In the genomic region with DNA sequence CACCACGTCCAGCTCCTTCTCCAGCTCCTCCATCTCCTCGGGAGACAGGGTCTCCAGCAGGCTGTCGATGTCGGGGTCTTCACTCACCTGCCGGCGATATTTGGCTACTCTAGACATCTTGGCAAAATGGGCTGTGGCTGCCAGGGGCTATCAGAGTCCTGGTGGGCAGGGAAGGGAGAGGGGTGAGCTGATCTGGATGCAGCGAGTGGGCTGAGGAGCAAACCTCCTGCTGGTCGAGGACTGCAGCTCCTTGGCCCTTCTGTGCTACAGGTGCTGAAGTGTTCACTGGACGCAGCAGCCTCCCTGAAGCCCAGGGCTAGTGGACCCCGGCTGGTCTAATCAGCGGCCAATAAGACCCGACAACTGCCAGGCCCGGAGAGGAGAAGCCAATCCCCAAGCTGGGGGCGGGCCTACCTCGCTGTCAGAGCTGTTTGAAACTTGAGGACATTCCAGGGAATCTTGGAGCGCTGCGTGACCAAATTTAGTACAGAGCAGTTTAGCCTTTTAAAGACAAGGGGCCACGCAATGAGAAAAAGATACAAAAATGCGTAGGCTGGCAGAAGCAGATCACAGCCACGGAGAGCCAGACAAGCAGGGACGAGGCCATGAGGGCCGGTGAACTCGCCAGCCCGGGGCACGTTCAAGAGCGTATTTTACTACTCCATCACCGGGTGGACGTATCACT, we compare ENCODE assay signal across 8 cellular contexts. TPM values are rescaled to one million over a fixed set of nuclear protein-coding genes. Genes with fewer than 3 reads are reported as not detected.
DNase-seq lines count a peak whose midpoint lies in the region; ATAC-seq and TF ChIP-seq lines count a peak whose summit lies in the region.

A gene (minus strand): TSS at position 325 of the 685 bp plus-strand sequence. CDS start 208 bp downstream, at position 117.

- peak within 1 kb of the TSS; percentile 74 for H3K4me3 Mint-ChIP-seq in CD8-positive, alpha-beta T cell

- no peak within 1 kb of the TSS for H3K4me3 ChIP-seq in CD8-positive, alpha-beta T cell (ENCODE audit: low read depth, low read length)
- no peak within 1 kb of the TSS for H3K4me3 ChIP-seq in NB4 (ENCODE audit: low read depth, low read length)
- H3K4me3 ChIP-seq in ascending aorta: peak within 1 kb of the TSS; percentile 72 to 91
- peak within 1 kb of the TSS; percentile 69 for H3K4me3 ChIP-seq in left ventricle myocardium inferior

- H3K36me3 Mint-ChIP-seq in CD8-positive, alpha-beta T cell: no peaks in the 10 kb centered on the region

- peaks cover 49% of the 10 kb centered on the region for H3K27me3 Mint-ChIP-seq in CD8-positive, alpha-beta T cell (ENCODE audit: low read depth)

- H3K4me1 Mint-ChIP-seq in CD8-positive, alpha-beta T cell (ENCODE audit: low read depth): peaks cover 15% of the 10 kb centered on the region

- CTCF ChIA-PET in CD8-positive, alpha-beta T cell (lab: Charles Lee): interaction anchor here (1.1 kb wide), 1 partner anchor 11 kb away, joined by 5 read pairs; no protein-coding TSS in a partner anchor

- no peak for TF ChIP-seq POLR2A in NB4 (IDR thresholded peaks at IDR 0.05; ENCODE audit: extremely low read depth, insufficient read length)

- intact Hi-C loops in CD8-positive, alpha-beta T cell (cut with DNase I, micrococcal nuclease): no loop called here
- intact Hi-C loops in ascending aorta (cut with DNase I) (loop anchor here (1.0 to 2.0 kb wide), 2 partner anchors 30 to 50 kb away; no protein-coding TSS in a partner anchor), left ventricle myocardium inferior (cut with micrococcal nuclease) (no loop called here)

- no peak for ATAC-seq in CD8-positive, alpha-beta T cell
- ATAC-seq in omental fat pad (ENCODE audit: low FRiP score): peak; percentile 91
- ATAC-seq in HG03460 (IDR thresholded peaks at IDR 0.05; ENCODE audit: unreplicated experiment): no peak

- H3K9me3 Mint-ChIP-seq in CD8-positive, alpha-beta T cell: no peaks in the 10 kb centered on the region

- H3K27me3 ChIP-seq in CD8-positive, alpha-beta T cell (ENCODE audit: insufficient read depth, low read length): peaks cover 14% of the 10 kb centered on the region
- no peaks in the 10 kb centered on the region for H3K27me3 ChIP-seq in ascending aorta
- peaks cover 16% of the 10 kb centered on the region for H3K27me3 ChIP-seq in left ventricle myocardium inferior (ENCODE audit: low read depth)

- no peaks in the 10 kb centered on the region for H3K36me3 ChIP-seq in CD8-positive, alpha-beta T cell (ENCODE audit: insufficient read depth, low read length)
- H3K36me3 ChIP-seq in ascending aorta (peaks cover 22 to 33% of the 10 kb centered on the region in 2 donors), left ventricle myocardium inferior (no peaks in the 10 kb centered on the region)

- TF ChIP-seq CTCF in CD8-positive, alpha-beta T cell (IDR thresholded peaks at IDR 0.05): no peak
- TF ChIP-seq CTCF in NB4 (IDR thresholded peaks at IDR 0.05; ENCODE audit: low read depth, low read length): no peak
- no peak for TF ChIP-seq CTCF in ascending aorta (IDR thresholded peaks at IDR 0.05)
- no peak for TF ChIP-seq CTCF in left ventricle myocardium inferior (IDR thresholded peaks at IDR 0.05; ENCODE audit: borderline replicate concordance)
- TF ChIP-seq CTCF in omental fat pad (IDR thresholded peaks at IDR 0.05): no peak

- no peaks in the 10 kb centered on the region for H3K9me3 ChIP-seq in CD8-positive, alpha-beta T cell (ENCODE audit: low read length)
- H3K9me3 ChIP-seq in ascending aorta (no peaks in the 10 kb centered on the region), left ventricle myocardium inferior (replicated peaks) (no peaks in the 10 kb centered on the region)

- H3K4me1 ChIP-seq in CD8-positive, alpha-beta T cell (ENCODE audit: insufficient read depth, low read length): peaks cover 11% of the 10 kb centered on the region
- peaks cover 3 to 23% of the 10 kb centered on the region in 2 donors for H3K4me1 ChIP-seq in ascending aorta
- H3K4me1 ChIP-seq in left ventricle myocardium inferior: peaks cover 26% of the 10 kb centered on the region

- no peak for DNase-seq in CD8-positive, alpha-beta T cell
- peak; percentile 10 for DNase-seq in NB4 (ENCODE audit: low read depth)
- peak; percentile 89 to 99 for DNase-seq in ascending aorta (ENCODE audit: low spot score in 2 of 2)
- peak; percentile 80 for DNase-seq in left ventricle myocardium inferior
- peak; percentile 62 for DNase-seq in omental fat pad (ENCODE audit: low spot score)
- no peak for DNase-seq in activated CD4-positive, alpha-beta T cell treated with anti-CD3 and anti-CD28 coated beads for 4 hours
- no peak for DNase-seq in SKM-1 treated with dmso at 0.1 percent for 144 hours (lab: John Stamatoyannopoulos, UW; ENCODE audit: unreplicated experiment)

- H3K27ac ChIP-seq in CD8-positive, alpha-beta T cell (ENCODE audit: low read depth, low read length): no peak within 1 kb of the TSS
- H3K27ac ChIP-seq in ascending aorta: peak within 1 kb of the TSS; percentile 93 to 97
- peak within 1 kb of the TSS; percentile 75 for H3K27ac ChIP-seq in left ventricle myocardium inferior (replicated peaks)

- H3K27ac Mint-ChIP-seq in CD8-positive, alpha-beta T cell: no peak within 1 kb of the TSS

- POLR2A ChIA-PET in CD8-positive, alpha-beta T cell (lab: Charles Lee): no interaction called here

RNA-seq across cellular contexts. Expression of the gene that starts here (rescaled TPM):
- total RNA-seq in CD8-positive, alpha-beta T cell: not detected
- total RNA-seq in ascending aorta: 316 TPM
- total RNA-seq in left ventricle myocardium inferior: 9.2 TPM
- total RNA-seq in omental fat pad: 100 to 1,000 TPM in 1 of 4 donors, 10 to 100 TPM in 3; 30.2 to 124 (median 35.8) TPM

Comparison
In these comparisons a context has a peak if more than half of its experiments do, and no peak if none do; other contexts are left out.
1. RNA of the gene that starts here (total RNA-seq): 316 TPM in ascending aorta (single experiment), 30.2 to 124 TPM in omental fat pad and 9.2 TPM in left ventricle myocardium inferior (single experiment); not detected in CD8-positive, alpha-beta T cell; every median in the first group is over 10 times any median in the second.
2. DNase-seq: peak in NB4 (single experiment), ascending aorta (2 of 2), left ventricle myocardium inferior (single experiment) and omental fat pad (single experiment); none in CD8-positive, alpha-beta T cell (0 of 7), activated CD4-positive, alpha-beta T cell treated with anti-CD3 and anti-CD28 coated beads for 4 hours (0 of 2) and SKM-1 treated with dmso at 0.1 percent for 144 hours (single experiment).
3. H3K4me3 ChIP-seq: peak in ascending aorta (2 of 2) and left ventricle myocardium inferior (single experiment); none in CD8-positive, alpha-beta T cell (single experiment) and NB4 (single experiment).